In the genomic region with DNA sequence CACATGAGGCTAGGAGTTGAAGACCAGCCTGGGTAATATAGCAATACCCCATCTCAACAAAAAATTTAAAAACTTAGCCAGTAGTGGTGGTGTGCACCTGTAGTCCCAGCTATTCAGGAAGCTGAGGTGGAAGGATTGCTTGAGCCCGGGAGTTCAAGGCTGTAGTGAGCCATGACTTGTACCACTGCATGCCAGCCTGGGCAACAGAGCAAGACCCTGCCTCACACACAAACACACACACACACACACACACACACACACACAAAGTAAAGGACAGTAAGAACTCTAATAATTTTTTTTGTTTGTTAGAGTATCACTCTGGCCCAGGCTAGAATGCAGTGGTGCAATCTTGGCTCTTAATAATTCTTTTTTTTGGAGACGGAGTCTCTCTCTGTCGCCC, we compare ENCODE assay signal across 26 cellular contexts.
"Had no signal": no experiment of that assay in that cellular context is flagged by ENCODE, and none has a peak within 500 bp of the region (broad histone marks: within the 10 kb centered on the region; RNA-seq: fewer than 3 reads in every experiment).

No MANE protein-coding gene starts in this region.

- H3K4me1 ChIP-seq: colonic mucosa, esophagus muscularis mucosa, esophagus squamous epithelium, foreskin keratinocyte, gastrocnemius medialis, gastroesophageal sphincter, heart left ventricle, heart right ventricle had no signal

- H3K9me3 Mint-ChIP-seq: dendritic cell treated with granulocyte-macrophage colony-stimulating factor and Interleukin-4, amounts not matched to agents 40 ng/mL and 50 ng/mL, for 4 days; effector memory CD8-positive, alpha-beta T cell; endodermal cell had no signal

- H3K27me3 Mint-ChIP-seq: dendritic cell treated with granulocyte-macrophage colony-stimulating factor and Interleukin-4, amounts not matched to agents 40 ng/mL and 50 ng/mL, for 4 days; effector memory CD8-positive, alpha-beta T cell had no signal

- H3K27ac Mint-ChIP-seq: dendritic cell treated with granulocyte-macrophage colony-stimulating factor and Interleukin-4, amounts not matched to agents 40 ng/mL and 50 ng/mL, for 4 days; effector memory CD8-positive, alpha-beta T cell; endodermal cell had no signal

- DNase-seq: colonic mucosa; cortex of kidney; dermis blood vessel endothelial cell; effector CD4-positive, alpha-beta T cell; effector CD8-positive, alpha-beta T cell; effector memory CD4-positive, alpha-beta T cell; effector memory CD8-positive, alpha-beta T cell; endodermal cell; erythroblast; esophagus squamous epithelium; foreskin fibroblast; foreskin keratinocyte; foreskin melanocyte; gastrocnemius medialis; glutamatergic neuron; head of caudate nucleus; heart left ventricle; heart right ventricle had no signal

- ATAC-seq: effector memory CD8-positive, alpha-beta T cell; esophagus mucosa; foreskin keratinocyte; gastrocnemius medialis; gastroesophageal sphincter; heart left ventricle; heart right ventricle had no signal

- H3K36me3 ChIP-seq: colonic mucosa, esophagus muscularis mucosa, esophagus squamous epithelium, gastrocnemius medialis, gastroesophageal sphincter, heart left ventricle, heart right ventricle had no signal

- H3K4me3 ChIP-seq: colonic mucosa, coronary artery, dorsolateral prefrontal cortex, esophagus muscularis mucosa, esophagus squamous epithelium, gastrocnemius medialis, gastroesophageal sphincter, heart left ventricle, heart right ventricle, hepatocyte had no signal

- H3K27ac ChIP-seq: colonic mucosa, coronary artery, epithelial cell of prostate, esophagus muscularis mucosa, esophagus squamous epithelium, foreskin keratinocyte, gastrocnemius medialis, gastroesophageal sphincter, heart left ventricle, heart right ventricle, hepatocyte had no signal

- H3K9me3 ChIP-seq: colonic mucosa, esophagus muscularis mucosa, esophagus squamous epithelium, gastrocnemius medialis, gastroesophageal sphincter, heart left ventricle, heart right ventricle had no signal

- H3K4me3 Mint-ChIP-seq: dendritic cell treated with granulocyte-macrophage colony-stimulating factor and Interleukin-4, amounts not matched to agents 40 ng/mL and 50 ng/mL, for 4 days; effector memory CD8-positive, alpha-beta T cell; endodermal cell had no signal
